ENCODE assay signal across 17 cellular contexts in genomic region chr22:45424241-45424731, GRCh38. TPM values are rescaled to one million over a fixed set of nuclear protein-coding genes. Genes with fewer than 3 reads are reported as not detected.
A peak's percentile ranks its signal among the peaks of the same experiment; 100 is the strongest.
DNase-seq lines count a peak whose midpoint lies in the region; ATAC-seq and TF ChIP-seq lines count a peak whose summit lies in the region.
"Had no signal": no experiment of that assay in that cellular context is flagged by ENCODE, and none has a peak within 500 bp of the region (broad histone marks: within the 10 kb centered on the region; RNA-seq: fewer than 3 reads in every experiment).

No MANE protein-coding gene starts in this region.

- no peaks in the 10 kb centered on the region for H3K27me3 ChIP-seq in upper lobe of right lung
- H3K27me3 ChIP-seq: cardiac muscle cell had no signal

- DNase-seq in SIG-M5 treated with dmso at 0.1 percent for 504 hours (lab: John Stamatoyannopoulos, UW; ENCODE audit: unreplicated experiment) = peak; percentile 51
- no peak for DNase-seq in SIG-M5 (lab: John Stamatoyannopoulos, UW)
- DNase-seq in activated CD8-positive, alpha-beta memory T cell treated with anti-CD3 and anti-CD28 coated beads, Interleukin-2, amount 10 ng/mL, durations not matched to agents 7 days and 5 days = peak; percentile 21
- DNase-seq in left lobe of liver (ENCODE audit: low spot score) = peak; percentile 42
- DNase-seq in upper lobe of right lung = peak; percentile 78
- no peak for DNase-seq in T-helper 2 cell
- DNase-seq in NCI-H2196 treated with DMSO at 0.1 percent for 48 hours (lab: John Stamatoyannopoulos, UW; ENCODE audit: unreplicated experiment) = no peak
- DNase-seq: CD4-positive, CD25-positive, alpha-beta regulatory T cell; endodermal cell; left colon; stimulated activated CD4-positive, alpha-beta T cell treated with anti-CD3 and anti-CD28 coated beads, Interleukin-2, amount 100 ng/mL, for 24 hours; WERI-Rb-1 had no signal

- intact Hi-C loops in upper lobe of right lung (cut with DNase I) = no loop called here

- no peak overlapping the region for H3K4me3 ChIP-seq in upper lobe of right lung
- H3K4me3 ChIP-seq: cardiac muscle cell had no signal

- H3K36me3 Mint-ChIP-seq in activated CD8-positive, alpha-beta memory T cell treated with anti-CD3 and anti-CD28 coated beads, Interleukin-2, amount 10 ng/mL, durations not matched to agents 7 days and 5 days = peaks cover 14% of the 10 kb centered on the region
- H3K36me3 Mint-ChIP-seq: CD4-positive, CD25-positive, alpha-beta regulatory T cell had no signal

- no peak overlapping the region for H3K27ac ChIP-seq in upper lobe of right lung
- H3K27ac ChIP-seq: 22Rv1, cardiac muscle cell, WERI-Rb-1 had no signal

- peaks cover 3% of the 10 kb centered on the region for H3K4me1 Mint-ChIP-seq in activated CD8-positive, alpha-beta memory T cell treated with anti-CD3 and anti-CD28 coated beads, Interleukin-2, amount 10 ng/mL, durations not matched to agents 7 days and 5 days
- H3K4me1 Mint-ChIP-seq: activated naive CD4-positive, alpha-beta T cell treated with anti-CD3 and anti-CD28 coated beads, Interleukin-2, amount 50 U/mL, for 24 hours; endodermal cell; nephron had no signal

- no peak overlapping the region for H3K27ac Mint-ChIP-seq in activated CD8-positive, alpha-beta memory T cell treated with anti-CD3 and anti-CD28 coated beads, Interleukin-2, amount 10 ng/mL, durations not matched to agents 7 days and 5 days
- H3K27ac Mint-ChIP-seq: activated naive CD4-positive, alpha-beta T cell treated with anti-CD3 and anti-CD28 coated beads, Interleukin-2, amount 50 U/mL, for 24 hours; CD4-positive, CD25-positive, alpha-beta regulatory T cell; endodermal cell; nephron had no signal

- H3K9me3 Mint-ChIP-seq in activated CD8-positive, alpha-beta memory T cell treated with anti-CD3 and anti-CD28 coated beads, Interleukin-2, amount 10 ng/mL, durations not matched to agents 7 days and 5 days (ENCODE audit: low read depth) = no peaks in the 10 kb centered on the region
- H3K9me3 Mint-ChIP-seq: activated naive CD4-positive, alpha-beta T cell treated with anti-CD3 and anti-CD28 coated beads, Interleukin-2, amount 50 U/mL, for 24 hours had no signal

- CTCF ChIA-PET in activated CD8-positive, alpha-beta memory T cell treated with anti-CD3 and anti-CD28 coated beads, Interleukin-2, amount 10 ng/mL, durations not matched to agents 7 days and 5 days (lab: Charles Lee) = no interaction called here

- H3K27me3 Mint-ChIP-seq in activated CD8-positive, alpha-beta memory T cell treated with anti-CD3 and anti-CD28 coated beads, Interleukin-2, amount 10 ng/mL, durations not matched to agents 7 days and 5 days = no peaks in the 10 kb centered on the region
- H3K27me3 Mint-ChIP-seq: activated naive CD4-positive, alpha-beta T cell treated with anti-CD3 and anti-CD28 coated beads, Interleukin-2, amount 50 U/mL, for 24 hours; CD4-positive, CD25-positive, alpha-beta regulatory T cell had no signal

- no peaks in the 10 kb centered on the region for H3K9me3 ChIP-seq in upper lobe of right lung

- no peaks in the 10 kb centered on the region for H3K36me3 ChIP-seq in upper lobe of right lung
- H3K36me3 ChIP-seq: cardiac muscle cell, WERI-Rb-1 had no signal

- TF ChIP-seq CTCF in upper lobe of right lung (IDR thresholded peaks at IDR 0.05) = no peak

- ATAC-seq in activated CD8-positive, alpha-beta memory T cell treated with anti-CD3 and anti-CD28 coated beads, Interleukin-2, amount 10 ng/mL, durations not matched to agents 7 days and 5 days = no peak
- ATAC-seq in left lobe of liver (no peak), upper lobe of right lung (peak; percentile 93), HG02852 (IDR thresholded peaks at IDR 0.05; ENCODE audit: unreplicated experiment) (no peak)
- ATAC-seq: left colon had no signal

- no peak overlapping the region for H3K4me3 Mint-ChIP-seq in activated CD8-positive, alpha-beta memory T cell treated with anti-CD3 and anti-CD28 coated beads, Interleukin-2, amount 10 ng/mL, durations not matched to agents 7 days and 5 days
- H3K4me3 Mint-ChIP-seq: activated naive CD4-positive, alpha-beta T cell treated with anti-CD3 and anti-CD28 coated beads, Interleukin-2, amount 50 U/mL, for 24 hours; CD4-positive, CD25-positive, alpha-beta regulatory T cell; endodermal cell; nephron had no signal

- no peaks in the 10 kb centered on the region for H3K4me1 ChIP-seq in upper lobe of right lung

RNA-seq across cellular contexts. Expression of gene RIBC2, which starts 10.8 kb away (rescaled TPM):
- 10 to 100 TPM; 12.8 to 16.2 TPM for total RNA-seq in activated CD8-positive, alpha-beta memory T cell treated with anti-CD3 and anti-CD28 coated beads, Interleukin-2, amount 10 ng/mL, durations not matched to agents 7 days and 5 days
- total RNA-seq in left lobe of liver (not detected), upper lobe of right lung (not detected)

RNA-seq across cellular contexts. Expression of gene SMC1B, which starts 10.9 kb away (rescaled TPM):
- 1 to 10 TPM in 1 of 2 experiments, under 1 TPM in 1; 0.68 to 2.4 TPM for total RNA-seq in activated CD8-positive, alpha-beta memory T cell treated with anti-CD3 and anti-CD28 coated beads, Interleukin-2, amount 10 ng/mL, durations not matched to agents 7 days and 5 days
- total RNA-seq in left lobe of liver (not detected), upper lobe of right lung (not detected)
- total RNA-seq: CD4-positive, CD25-positive, alpha-beta regulatory T cell; left colon had no signal

Comparison
In these comparisons a context has a peak if more than half of its experiments do, and no peak if none do; other contexts are left out.
1. DNase-seq: peak in SIG-M5 treated with dmso at 0.1 percent for 504 hours (single experiment), activated CD8-positive, alpha-beta memory T cell treated with anti-CD3 and anti-CD28 coated beads, Interleukin-2, amount 10 ng/mL, durations not matched to agents 7 days and 5 days (single experiment), left lobe of liver (single experiment) and upper lobe of right lung (single experiment); none in SIG-M5 (single experiment), T-helper 2 cell (0 of 5) and NCI-H2196 treated with DMSO at 0.1 percent for 48 hours (single experiment).
2. RNA of gene RIBC2, which starts 10.8 kb away (total RNA-seq): 12.8 to 16.2 TPM in activated CD8-positive, alpha-beta memory T cell treated with anti-CD3 and anti-CD28 coated beads, Interleukin-2, amount 10 ng/mL, durations not matched to agents 7 days and 5 days; not detected in upper lobe of right lung (single experiment) and not detected in left lobe of liver (single experiment); every median in the first group is over 10 times any median in the second.